Comparison of ENCODE assay signal across 28 cellular contexts in genomic region chr18:28068208-28068607, GRCh38.
DNase-seq lines count a peak whose midpoint lies in the region; ATAC-seq and TF ChIP-seq lines count a peak whose summit lies in the region.
"Had no signal": no experiment of that assay in that cellular context is flagged by ENCODE, and none has a peak within 500 bp of the region (broad histone marks: within the 10 kb centered on the region; RNA-seq: fewer than 3 reads in every experiment).

No MANE protein-coding gene starts in this region.

- H3K36me3 ChIP-seq in cardiac muscle cell, result no peaks in the 10 kb centered on the region
- no peaks in the 10 kb centered on the region for H3K36me3 ChIP-seq in right lobe of liver
- peaks cover 5% of the 10 kb centered on the region for H3K36me3 ChIP-seq in smooth muscle cell (ENCODE audit: low read depth)

- H3K27me3 Mint-ChIP-seq in chondrocyte (ENCODE audit: low read depth), result no peaks in the 10 kb centered on the region
- H3K27me3 Mint-ChIP-seq: B cell had no signal

- no peak for DNase-seq in cardiac muscle cell (ENCODE audit: low read depth in 1 of 2, low spot score in 1 of 2)
- DNase-seq in Right ventricle myocardium inferior (ENCODE audit: missing footprints), result no peak
- no peak for DNase-seq in chondrocyte (ENCODE audit: low spot score)
- DNase-seq in right lobe of liver, result no peak
- no peak for DNase-seq in smooth muscle cell (lab: John Stamatoyannopoulos, UW; ENCODE audit: unreplicated experiment)
- DNase-seq in activated naive CD4-positive, alpha-beta T cell treated with Interleukin-2 at 50 U/mL for 16 hours, result no peak
- DNase-seq: Caco-2; CD8-positive, alpha-beta T cell; DMS 273 treated with DMSO at 0.1 percent for 48 hours; DMS79; EL; GDM1; HCEC 1CT; KBM-7; MV-4-11; NCI-H1105; NCI-H1436 treated with DMSO at 0.1 percent for 48 hours; NCI-H187 treated with DMSO at 0.1 percent for 48 hours; NCI-H446; NCI-H524 treated with DMSO at 0.1 percent for 48 hours; NCI-H774 had no signal

- H3F3A ChIP-seq in smooth muscle cell (ENCODE audit: low read depth), result peaks cover 19% of the 10 kb centered on the region

- H3K79me2 ChIP-seq in smooth muscle cell (ENCODE audit: low read depth), result peaks cover 72% of the 10 kb centered on the region

- H3K4me1 ChIP-seq in cardiac muscle cell (ENCODE audit: low read depth) (peaks cover 59% of the 10 kb centered on the region), right lobe of liver (peaks cover 0 to 9% (median 4%) of the 10 kb centered on the region in 4 donors), smooth muscle cell (ENCODE audit: low read depth) (peaks cover 41% of the 10 kb centered on the region)

- TF ChIP-seq POLR2A in right lobe of liver (IDR thresholded peaks at IDR 0.05), result no peak

- H3K9ac ChIP-seq in smooth muscle cell (ENCODE audit: low read depth), result no peak overlapping the region

- intact Hi-C loops in Right ventricle myocardium inferior (cut with DNase I), result no loop called here
- intact Hi-C loops in right lobe of liver (cut with DNase I), result no loop called here

- TF ChIP-seq CTCF in cardiac muscle cell (IDR thresholded peaks at IDR 0.05; ENCODE audit: low read depth, low read length) (no peak), chondrocyte (IDR thresholded peaks at IDR 0.05) (no peak), right lobe of liver (IDR thresholded peaks at IDR 0.05) (no peak), smooth muscle cell (IDR thresholded peaks at IDR 0.05; ENCODE audit: borderline replicate concordance, insufficient read depth, poor library complexity, severe bottlenecking) (no peak)

- peaks cover 9% of the 10 kb centered on the region for H3K36me3 Mint-ChIP-seq in chondrocyte (ENCODE audit: low read depth)
- H3K36me3 Mint-ChIP-seq: CD8-positive, alpha-beta T cell had no signal

- H3K27me3 ChIP-seq in cardiac muscle cell (no peaks in the 10 kb centered on the region), right lobe of liver (no peaks in the 10 kb centered on the region), smooth muscle cell (ENCODE audit: low read depth) (no peaks in the 10 kb centered on the region)

- H3K4me3 ChIP-seq in cardiac muscle cell, result no peak overlapping the region
- no peak overlapping the region for H3K4me3 ChIP-seq in right lobe of liver
- H3K4me3 ChIP-seq in smooth muscle cell, result no peak overlapping the region
- H3K4me3 ChIP-seq: GM12878, GM23338 had no signal

- no peak overlapping the region for H3K4me3 Mint-ChIP-seq in chondrocyte (ENCODE audit: unreplicated experiment)
- H3K4me3 Mint-ChIP-seq: B cell; CD8-positive, alpha-beta T cell; GM23338 had no signal

- H3K27ac ChIP-seq in cardiac muscle cell (peak overlapping the region; percentile 98), right lobe of liver (no peak overlapping the region), smooth muscle cell (ENCODE audit: low read depth) (peak overlapping the region; percentile 100)
- H3K27ac ChIP-seq: 22Rv1, C4-2B had no signal

- H3K9me3 ChIP-seq in cardiac muscle cell (ENCODE audit: low read depth) (no peaks in the 10 kb centered on the region), right lobe of liver (no peaks in the 10 kb centered on the region), smooth muscle cell (replicated peaks; ENCODE audit: low read depth) (no peaks in the 10 kb centered on the region)
- H3K9me3 ChIP-seq: Caco-2 had no signal

- H4K20me1 ChIP-seq in smooth muscle cell (ENCODE audit: low read depth), result no peaks in the 10 kb centered on the region

- H2AFZ ChIP-seq in smooth muscle cell (ENCODE audit: low read depth), result no peak overlapping the region
- H2AFZ ChIP-seq: GM23338 had no signal

- no peak overlapping the region for H3K4me2 ChIP-seq in smooth muscle cell
- H3K4me2 ChIP-seq: GM23338 had no signal

- ATAC-seq in Right ventricle myocardium inferior (no peak), right lobe of liver (peak; percentile 75 to 82 (median 78)), HG03196 (IDR thresholded peaks at IDR 0.05; ENCODE audit: unreplicated experiment) (no peak), esophagus mucosa (no peak)
- ATAC-seq: CD8-positive, alpha-beta T cell; GM12878; GM23338 had no signal

- peak overlapping the region; percentile 68 for H3K27ac Mint-ChIP-seq in chondrocyte (ENCODE audit: unreplicated experiment)
- H3K27ac Mint-ChIP-seq: B cell; CD8-positive, alpha-beta T cell; GM23338 had no signal

- peaks cover 69% of the 10 kb centered on the region for H3K4me1 Mint-ChIP-seq in chondrocyte (ENCODE audit: low read depth)
- H3K4me1 Mint-ChIP-seq: B cell had no signal

- WGBS in right lobe of liver (ENCODE audit: insufficient coverage, low coverage, low lambda C conversion rate, missing lambda C conversion rate), result 56% methylated on average over 2 of the region's 2 CpGs
- WGBS in smooth muscle cell (ENCODE audit: low lambda C conversion rate), result 88% methylated on average over 2 of the region's 2 CpGs

- peaks cover 10% of the 10 kb centered on the region for H3K9me3 Mint-ChIP-seq in chondrocyte (ENCODE audit: low read depth)
- H3K9me3 Mint-ChIP-seq: GM23338 had no signal

Comparison
In these comparisons a context has a peak if more than half of its experiments do, and no peak if none do; other contexts are left out.
1. H3K27ac ChIP-seq: peak in cardiac muscle cell (single experiment) and smooth muscle cell (single experiment); none in right lobe of liver (0 of 3).
2. ATAC-seq: peak in right lobe of liver (4 of 4); none in Right ventricle myocardium inferior (single experiment), HG03196 (single experiment) and esophagus mucosa (single experiment).